Comparison of ENCODE assay signal across 8 cellular contexts in the genomic region with DNA sequence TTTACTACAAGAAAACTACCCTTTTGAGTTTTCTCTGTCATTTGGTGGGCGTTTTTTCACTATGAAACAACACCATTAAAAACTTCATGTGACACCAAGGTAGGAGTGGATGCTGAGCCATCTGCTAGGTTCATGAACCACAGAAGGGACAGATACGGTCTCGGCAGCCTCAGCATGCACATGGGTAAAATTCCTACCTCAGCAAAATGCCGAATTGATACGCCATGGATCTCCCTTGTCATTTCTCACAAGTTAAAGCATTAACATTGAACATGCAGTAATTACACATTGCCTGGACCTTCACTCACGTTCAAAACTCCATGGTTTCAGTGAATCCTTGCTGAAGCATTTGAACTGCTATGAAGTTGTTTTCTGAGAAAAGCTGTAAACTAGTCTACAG.
"Had no signal": no experiment of that assay in that cellular context is flagged by ENCODE, and none has a peak within 500 bp of the region (broad histone marks: within the 10 kb centered on the region; RNA-seq: fewer than 3 reads in every experiment).

No MANE protein-coding gene starts in this region.

- H3K9ac ChIP-seq: GM23248, KMS-11 had no signal

- H3K27ac Mint-ChIP-seq: H9 had no signal

- H3K4me2 ChIP-seq: KMS-11 had no signal

- FAIRE-seq: H54, HTR-8/SVneo had no signal

- H3K9me3 Mint-ChIP-seq: H9 had no signal

- H3K4me3 ChIP-seq: GM23248 had no signal

- H3K27ac ChIP-seq: GM23248, KMS-11 had no signal

- H3K4me3 Mint-ChIP-seq: H9 had no signal

- H3K4me1 Mint-ChIP-seq: H9 had no signal

- H2AFZ ChIP-seq: GM23248 had no signal

- DNase-seq: GM23248, GOT3, H9, HCEC 1CT, KBM-7 had no signal
